In genomic region chr1:57285979-57286378, GRCh38 we compare ENCODE assay signal across 8 cellular contexts.
"Had no signal": no experiment of that assay in that cellular context is flagged by ENCODE, and none has a peak within 500 bp of the region (broad histone marks: within the 10 kb centered on the region; RNA-seq: fewer than 3 reads in every experiment).

No MANE protein-coding gene starts in this region.

- H3K4me3 ChIP-seq: GM23248, HAP-1 had no signal

- ATAC-seq: HCT116 had no signal

- H3K27ac ChIP-seq: GM23248, HL-60 had no signal

- H3K4me1 ChIP-seq: HAP-1 had no signal

- H2AFZ ChIP-seq: GM23248 had no signal

- DNase-seq: GM23248, GOT3, H7, HFFc6, IMR-90 had no signal

- H3K9me3 ChIP-seq: HAP-1 had no signal

- H3K27ac Mint-ChIP-seq: HFFc6 had no signal

- H3K36me3 ChIP-seq: HAP-1 had no signal

- H3K4me3 Mint-ChIP-seq: HFFc6 had no signal
